ENCODE assay signal across 1 cellular context in genomic region chr1:3668585-3669300, GRCh38.
TF ChIP-seq lines count a peak whose summit lies in the region.

No MANE protein-coding gene starts in this region.

TF ChIP-seq in HepG2, 621 proteins besides CTCF, POLR2A, EP300 and RAD21 (continues in another document):
- TF ChIP-seq NFIC (IDR thresholded peaks at IDR 0.05; ENCODE audit: low read length) (no peak), ZNF547 (CRISPR knock-in tag; IDR thresholded peaks at IDR 0.05) (peak; percentile 83; the same call in 1 of the 2 replicates), REPIN1 (CRISPR knock-in tag; IDR thresholded peaks at IDR 0.05; ENCODE audit: borderline replicate concordance, low read depth) (peak; percentile 63; the same call in 1 of the 2 replicates), ZNF598 (CRISPR knock-in tag; IDR thresholded peaks at IDR 0.05; ENCODE audit: borderline replicate concordance) (no peak; the same call in 1 of the 2 replicates), CENPX (CRISPR knock-in tag; IDR thresholded peaks at IDR 0.05) (no peak), PHF21A (CRISPR knock-in tag; IDR thresholded peaks at IDR 0.05) (no peak; the same call in 1 of the 2 replicates), ZNF543 (CRISPR knock-in tag; IDR thresholded peaks at IDR 0.05) (no peak), ZNF17 (CRISPR knock-in tag; IDR thresholded peaks at IDR 0.05) (no peak), ZNF724P (CRISPR knock-in tag; IDR thresholded peaks at IDR 0.05; ENCODE audit: borderline replicate concordance) (no peak), ZNF292 (CRISPR knock-in tag; IDR thresholded peaks at IDR 0.05; ENCODE audit: borderline replicate concordance, low read depth) (peak; percentile 88), CREB1 (IDR thresholded peaks at IDR 0.05) (0 out of 2 replicates have a peak, but pooled peaks have one; percentile 3), CREB1 (CRISPR knock-in tag; IDR thresholded peaks at IDR 0.05) (no peak), MEIS2 (CRISPR knock-in tag; IDR thresholded peaks at IDR 0.05) (peak; percentile 79), NFYC (CRISPR knock-in tag; IDR thresholded peaks at IDR 0.05) (no peak), ZNF234 (CRISPR knock-in tag; conservative IDR thresholded peaks at IDR 0.05) (no peak), ONECUT2 (CRISPR knock-in tag; IDR thresholded peaks at IDR 0.05) (no peak), MAX (IDR thresholded peaks at IDR 0.05) (peak; percentile 95), ZNF20 (CRISPR knock-in tag; IDR thresholded peaks at IDR 0.05) (no peak), GTF2F1 (IDR thresholded peaks at IDR 0.05; ENCODE audit: low read length) (no peak), ZBTB7A (CRISPR knock-in tag; IDR thresholded peaks at IDR 0.05) (0 out of 2 replicates have a peak, but pooled peaks have one; percentile 43), ZBTB40 (IDR thresholded peaks at IDR 0.05) (no peak), ZBTB40 (CRISPR knock-in tag; IDR thresholded peaks at IDR 0.05) (no peak; the same call in 1 of the 2 replicates), HMGXB3 (CRISPR knock-in tag; IDR thresholded peaks at IDR 0.05; ENCODE audit: borderline replicate concordance) (no peak), TRIM24 (CRISPR knock-in tag; IDR thresholded peaks at IDR 0.05) (no peak), FOXO4 (CRISPR knock-in tag; conservative IDR thresholded peaks at IDR 0.05) (no peak), ZNF850 (CRISPR knock-in tag; conservative IDR thresholded peaks at IDR 0.05) (no peak), ZNF44 (CRISPR knock-in tag; IDR thresholded peaks at IDR 0.05) (no peak), NFKBIZ (CRISPR knock-in tag; IDR thresholded peaks at IDR 0.05) (peak; percentile 65; the same call in 1 of the 2 replicates), ZMYM3 (CRISPR knock-in tag; IDR thresholded peaks at IDR 0.05) (peak; percentile 43; the same call in 1 of the 2 replicates), SYNCRIP (IDR thresholded peaks at IDR 0.05; ENCODE audit: insufficient read depth, low read depth, low read length) (no peak), PCBP2 (optimal IDR thresholded peaks at IDR 0.05; ENCODE audit: low read depth, low read length, poor library complexity, severe bottlenecking) (no peak), PRPF4 (IDR thresholded peaks at IDR 0.05; ENCODE audit: low read depth, low read length, poor library complexity, severe bottlenecking) (no peak), MBNL3 (CRISPR knock-in tag; conservative IDR thresholded peaks at IDR 0.05) (no peak), CEBPB (IDR thresholded peaks at IDR 0.05; ENCODE audit: borderline replicate concordance, low read depth, low read length) (peak; percentile 99), ZFP90 (CRISPR knock-in tag; IDR thresholded peaks at IDR 0.05; ENCODE audit: borderline replicate concordance) (peak; percentile 80; the same call in 1 of the 2 replicates), KLF6 (CRISPR knock-in tag; IDR thresholded peaks at IDR 0.05) (no peak), HMG20B (CRISPR knock-in tag; conservative IDR thresholded peaks at IDR 0.05) (no peak), KLF15 (CRISPR knock-in tag; IDR thresholded peaks at IDR 0.05; ENCODE audit: borderline replicate concordance) (no peak), KDM5A (IDR thresholded peaks at IDR 0.05; ENCODE audit: borderline replicate concordance, low read length) (no peak), RARA (CRISPR knock-in tag; IDR thresholded peaks at IDR 0.05) (peak; percentile 60), CENPT (CRISPR knock-in tag; IDR thresholded peaks at IDR 0.05; ENCODE audit: low read depth) (no peak), BRCA1 (CRISPR knock-in tag; IDR thresholded peaks at IDR 0.05) (no peak), DDIT3 (CRISPR knock-in tag; IDR thresholded peaks at IDR 0.05) (no peak), DMTF1 (CRISPR knock-in tag; IDR thresholded peaks at IDR 0.05) (no peak)
- TF ChIP-seq, protein P1, sequence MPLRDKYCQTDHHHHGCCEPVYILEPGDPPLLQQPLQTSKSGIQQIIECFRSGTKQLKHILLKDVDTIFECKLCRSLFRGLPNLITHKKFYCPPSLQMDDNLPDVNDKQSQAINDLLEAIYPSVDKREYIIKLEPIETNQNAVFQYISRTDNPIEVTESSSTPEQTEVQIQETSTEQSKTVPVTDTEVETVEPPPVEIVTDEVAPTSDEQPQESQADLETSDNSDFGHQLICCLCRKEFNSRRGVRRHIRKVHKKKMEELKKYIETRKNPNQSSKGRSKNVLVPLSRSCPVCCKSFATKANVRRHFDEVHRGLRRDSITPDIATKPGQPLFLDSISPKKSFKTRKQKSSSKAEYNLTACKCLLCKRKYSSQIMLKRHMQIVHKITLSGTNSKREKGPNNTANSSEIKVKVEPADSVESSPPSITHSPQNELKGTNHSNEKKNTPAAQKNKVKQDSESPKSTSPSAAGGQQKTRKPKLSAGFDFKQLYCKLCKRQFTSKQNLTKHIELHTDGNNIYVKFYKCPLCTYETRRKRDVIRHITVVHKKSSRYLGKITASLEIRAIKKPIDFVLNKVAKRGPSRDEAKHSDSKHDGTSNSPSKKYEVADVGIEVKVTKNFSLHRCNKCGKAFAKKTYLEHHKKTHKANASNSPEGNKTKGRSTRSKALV (CRISPR knock-in tag; IDR thresholded peaks at IDR 0.05) = peak; percentile 79
- TF ChIP-seq, protein P2, sequence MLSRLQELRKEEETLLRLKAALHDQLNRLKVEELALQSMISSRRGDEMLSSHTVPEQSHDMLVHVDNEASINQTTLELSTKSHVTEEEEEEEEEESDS (CRISPR knock-in tag; IDR thresholded peaks at IDR 0.05; ENCODE audit: borderline replicate concordance) = no peak
- TF ChIP-seq, protein P3, sequence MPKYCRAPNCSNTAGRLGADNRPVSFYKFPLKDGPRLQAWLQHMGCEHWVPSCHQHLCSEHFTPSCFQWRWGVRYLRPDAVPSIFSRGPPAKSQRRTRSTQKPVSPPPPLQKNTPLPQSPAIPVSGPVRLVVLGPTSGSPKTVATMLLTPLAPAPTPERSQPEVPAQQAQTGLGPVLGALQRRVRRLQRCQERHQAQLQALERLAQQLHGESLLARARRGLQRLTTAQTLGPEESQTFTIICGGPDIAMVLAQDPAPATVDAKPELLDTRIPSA (CRISPR knock-in tag; IDR thresholded peaks at IDR 0.05; ENCODE audit: borderline replicate concordance) = no peak
